In genomic region chr6:73121421-73121993, GRCh38 we compare ENCODE assay signal across 14 cellular contexts.
DNase-seq lines count a peak whose midpoint lies in the region; ATAC-seq, FAIRE-seq and TF ChIP-seq lines count a peak whose summit lies in the region.
"Had no signal": no experiment of that assay in that cellular context is flagged by ENCODE, and none has a peak within 500 bp of the region (broad histone marks: within the 10 kb centered on the region; RNA-seq: fewer than 3 reads in every experiment).

No MANE protein-coding gene starts in this region.

- H3K9me3 ChIP-seq in breast epithelium = no peaks in the 10 kb centered on the region
- no peaks in the 10 kb centered on the region for H3K9me3 ChIP-seq in thoracic aorta
- H3K9me3 ChIP-seq in body of pancreas = no peaks in the 10 kb centered on the region
- H3K9me3 ChIP-seq in kidney (ENCODE audit: control insufficient read depth in 1 of 2, low read length in 2 of 2) = no peaks in the 10 kb centered on the region
- H3K9me3 ChIP-seq: SJSA1 had no signal

- H3K36me3 ChIP-seq in breast epithelium = no peaks in the 10 kb centered on the region
- H3K36me3 ChIP-seq in thoracic aorta = no peaks in the 10 kb centered on the region
- no peaks in the 10 kb centered on the region for H3K36me3 ChIP-seq in body of pancreas (replicated peaks in 1 of 2; ENCODE audit: insufficient read depth in 1 of 2, low read depth in 2 of 2)
- no peaks in the 10 kb centered on the region for H3K36me3 ChIP-seq in kidney (ENCODE audit: control insufficient read depth in 1 of 2, insufficient read depth in 2 of 2, low read length in 2 of 2)
- H3K36me3 ChIP-seq: SJSA1 had no signal

- DNase-seq in MCF 10A (ENCODE audit: unreplicated experiment) (peak; percentile 49), breast epithelium (ENCODE audit: low spot score in 2 of 2) (no peak), T1000 (lab: John Stamatoyannopoulos, UW) (peak; percentile 24), fibroblast of villous mesenchyme (ENCODE audit: low read depth) (peak; percentile 45), thoracic aorta (ENCODE audit: low spot score) (no peak), body of pancreas (no peak), kidney (no peak)
- no peak for DNase-seq in stimulated activated naive CD8-positive, alpha-beta T cell treated with anti-CD3 and anti-CD28 coated beads, Interleukin-15, Interleukin-2, amounts not matched to agents 100 U/mL and 50 U/mL, for 24 hours
- DNase-seq: activated CD4-positive, alpha-beta T cell treated with anti-CD3 and anti-CD28 coated beads for 48 hours; AML-193; NCI-H510A treated with DMSO at 0.1 percent for 48 hours had no signal

- H3K4me3 ChIP-seq in breast epithelium (no peak overlapping the region), fibroblast of villous mesenchyme (ENCODE audit: low read depth, low read length) (no peak overlapping the region), thoracic aorta (no peak overlapping the region), body of pancreas (no peak overlapping the region), kidney (ENCODE audit: low read length in 2 of 2) (no peak overlapping the region)
- H3K4me3 ChIP-seq: SJSA1, smooth muscle cell had no signal

- 92 to 94% methylated on average over 4 of the region's 4 CpGs for WGBS in body of pancreas, 2 donors

- no peak for FAIRE-seq in kidney (lab: Jason Lieb, UNC)
- FAIRE-seq: G401.6 had no signal

- no peak for TF ChIP-seq POLR2A in breast epithelium (IDR thresholded peaks at IDR 0.05)
- no peak for TF ChIP-seq POLR2A in body of pancreas (IDR thresholded peaks at IDR 0.05)

- H3K27ac Mint-ChIP-seq in MCF 10A (ENCODE audit: low read depth, unreplicated experiment) = no peak overlapping the region

- no peak for TF ChIP-seq CTCF in MCF 10A (IDR thresholded peaks at IDR 0.05; ENCODE audit: unreplicated experiment)
- no peak for TF ChIP-seq CTCF in breast epithelium (IDR thresholded peaks at IDR 0.05)
- TF ChIP-seq CTCF in fibroblast of villous mesenchyme (IDR thresholded peaks at IDR 0.05; ENCODE audit: insufficient read depth, low read depth, low read length) = peak; percentile 43
- no peak for TF ChIP-seq CTCF in thoracic aorta (IDR thresholded peaks at IDR 0.05)
- TF ChIP-seq CTCF in body of pancreas (IDR thresholded peaks at IDR 0.05) = no peak
- TF ChIP-seq CTCF in kidney (IDR thresholded peaks at IDR 0.05; ENCODE audit: borderline replicate concordance, extremely low read depth, insufficient read depth) = no peak

- no peak overlapping the region for H3K9ac ChIP-seq in kidney (ENCODE audit: low read length in 2 of 2)

- H3K27me3 Mint-ChIP-seq in MCF 10A (ENCODE audit: insufficient read depth, unreplicated experiment) = no peaks in the 10 kb centered on the region

- H3K36me3 Mint-ChIP-seq in MCF 10A (ENCODE audit: insufficient read depth, unreplicated experiment) = no peaks in the 10 kb centered on the region

- H3K4me3 Mint-ChIP-seq in MCF 10A (ENCODE audit: unreplicated experiment) = no peak overlapping the region

- H3K27me3 ChIP-seq in breast epithelium (no peaks in the 10 kb centered on the region), thoracic aorta (replicated peaks; ENCODE audit: insufficient read depth) (no peaks in the 10 kb centered on the region), body of pancreas (no peaks in the 10 kb centered on the region)
- H3K27me3 ChIP-seq: SJSA1 had no signal

- CTCF ChIA-PET in MCF 10A (lab: Yijun Ruan, JAX) = interaction anchor here (0.6 to 2.3 kb wide), 9 partner anchors 8 to 936 kb away, joined by 3 to 10 read pairs (median 4); no protein-coding TSS in a partner anchor

- no peaks in the 10 kb centered on the region for H3K4me1 Mint-ChIP-seq in MCF 10A (ENCODE audit: insufficient read depth, unreplicated experiment)

- intact Hi-C loops in MCF 10A (cut with micrococcal nuclease) (loop anchor here (10.0 kb wide), 1 partner anchor 167 kb away; no protein-coding TSS in a partner anchor), breast epithelium (cut with DNase I; ENCODE audit: low total_unique reads) (no loop called here), body of pancreas (cut with DNase I) (loop anchor here (10.0 kb wide), 1 partner anchor 707 kb away; no protein-coding TSS in a partner anchor), kidney (cut with DNase I) (no loop called here)

- ATAC-seq in thoracic aorta (ENCODE audit: insufficient number of reproducible peaks, low FRiP score, low read depth) = peak; percentile 18
- no peak for ATAC-seq in body of pancreas
- no peak for ATAC-seq in stimulated activated naive CD8-positive, alpha-beta T cell treated with anti-CD3 and anti-CD28 coated beads, Interleukin-15, Interleukin-2, amounts not matched to agents 100 U/mL and 50 U/mL, for 24 hours

- H3K4me1 ChIP-seq in breast epithelium (no peaks in the 10 kb centered on the region), thoracic aorta (ENCODE audit: control insufficient read depth in 1 of 2, low read depth in 2 of 2) (no peaks in the 10 kb centered on the region), body of pancreas (no peaks in the 10 kb centered on the region), kidney (ENCODE audit: control insufficient read depth in 1 of 2, insufficient read depth in 1 of 2, low read depth in 1 of 2, low read length in 2 of 2) (no peaks in the 10 kb centered on the region)
- H3K4me1 ChIP-seq: SJSA1 had no signal

- POLR2A ChIA-PET in MCF 10A (lab: Yijun Ruan, JAX) = interaction anchor here (0.6 to 0.9 kb wide), 2 partner anchors 11 to 13 kb away, joined by 3 to 4 read pairs; no protein-coding TSS in a partner anchor

- no TSS peak for BruUV-seq in MCF 10A (replicated peaks; lab: Mats Ljungman, UMichigan)

- H3K9me3 Mint-ChIP-seq in MCF 10A (ENCODE audit: unreplicated experiment) = no peaks in the 10 kb centered on the region

- H3K27ac ChIP-seq in breast epithelium (no peak overlapping the region), thoracic aorta (no peak overlapping the region), body of pancreas (no peak overlapping the region), kidney (ENCODE audit: low read depth in 2 of 2, low read length in 2 of 2) (no peak overlapping the region)
- H3K27ac ChIP-seq: SJSA1 had no signal

Comparison
In these comparisons a context has a peak if more than half of its experiments do, and no peak if none do; other contexts are left out.
1. DNase-seq: peak in MCF 10A (single experiment), T1000 (single experiment) and fibroblast of villous mesenchyme (single experiment); none in breast epithelium (0 of 2), thoracic aorta (single experiment), body of pancreas (0 of 4), stimulated activated naive CD8-positive, alpha-beta T cell treated with anti-CD3 and anti-CD28 coated beads, Interleukin-15, Interleukin-2, amounts not matched to agents 100 U/mL and 50 U/mL, for 24 hours (single experiment) and kidney (single experiment).
2. intact Hi-C loops: an anchor here in MCF 10A (10.0 kb wide) and body of pancreas (10.0 kb wide); none called in breast epithelium and kidney.